In genomic region chr2:7014201-7014640, GRCh38 we compare ENCODE assay signal across 9 cellular contexts.
DNase-seq lines count a peak whose midpoint lies in the region; ATAC-seq and TF ChIP-seq lines count a peak whose summit lies in the region.
"Had no signal": no experiment of that assay in that cellular context is flagged by ENCODE, and none has a peak within 500 bp of the region (broad histone marks: within the 10 kb centered on the region; RNA-seq: fewer than 3 reads in every experiment).

No MANE protein-coding gene starts in this region.

- H3K27ac ChIP-seq in cingulate gyrus (ENCODE audit: low read depth, low read length) (peak overlapping the region; percentile 69), neutrophil (peak overlapping the region; percentile 69)
- H3K27ac ChIP-seq: right lobe of liver had no signal

- H3K36me3 ChIP-seq in neutrophil: peaks cover 11% of the 10 kb centered on the region
- H3K36me3 ChIP-seq: right lobe of liver had no signal

- H3K4me1 ChIP-seq in neutrophil (ENCODE audit: control insufficient read depth in 1 of 2, insufficient read depth in 1 of 2, low read depth in 1 of 2, low read length in 1 of 2): peaks cover 27 to 37% of the 10 kb centered on the region in 2 experiments
- H3K4me1 ChIP-seq: right lobe of liver had no signal

- DNase-seq in SKM-1 (lab: John Stamatoyannopoulos, UW; ENCODE audit: unreplicated experiment) (peak; percentile 16), SKM-1 treated with dmso at 0.1 percent for 144 hours (lab: John Stamatoyannopoulos, UW; ENCODE audit: unreplicated experiment) (no peak), RPMI8226 (peak; percentile 62), NCI-H187 treated with DMSO at 0.1 percent for 48 hours (lab: John Stamatoyannopoulos, UW) (no peak)
- DNase-seq: right lobe of liver had no signal

- H3K9me3 ChIP-seq in neutrophil: no peaks in the 10 kb centered on the region
- H3K9me3 ChIP-seq: right lobe of liver had no signal

- peak; percentile 32 for TF ChIP-seq CTCF in neutrophil (IDR thresholded peaks at IDR 0.05)

- no peaks in the 10 kb centered on the region for H3K27me3 ChIP-seq in neutrophil
- H3K27me3 ChIP-seq: right lobe of liver had no signal

- ATAC-seq in HG02759 (IDR thresholded peaks at IDR 0.05; ENCODE audit: unreplicated experiment) (peak; percentile 66), HG03378 (IDR thresholded peaks at IDR 0.05; ENCODE audit: unreplicated experiment) (no peak)

- no peak overlapping the region for H3K4me3 ChIP-seq in neutrophil (ENCODE audit: low read depth in 1 of 2, low read length in 1 of 2)
- H3K4me3 ChIP-seq: right lobe of liver had no signal

Comparison
In these comparisons a context has a peak if more than half of its experiments do, and no peak if none do; other contexts are left out.
1. DNase-seq: peak in SKM-1 (single experiment) and RPMI8226 (single experiment); none in SKM-1 treated with dmso at 0.1 percent for 144 hours (single experiment) and NCI-H187 treated with DMSO at 0.1 percent for 48 hours (single experiment).